21 cellular contexts compared by ENCODE assay signal in genomic region chr1:51230501-51231078, GRCh38. TPM values are rescaled to one million over a fixed set of nuclear protein-coding genes. Genes with fewer than 3 reads are reported as not detected.
DNase-seq lines count a peak whose midpoint lies in the region; ATAC-seq and TF ChIP-seq lines count a peak whose summit lies in the region.
"Had no signal": no experiment of that assay in that cellular context is flagged by ENCODE, and none has a peak within 500 bp of the region (broad histone marks: within the 10 kb centered on the region; RNA-seq: fewer than 3 reads in every experiment).

No MANE protein-coding gene starts in this region.

- H3K4me2 ChIP-seq in mammary epithelial cell (ENCODE audit: insufficient read depth, low read depth, low read length) = no peak overlapping the region

- H3K9me3 Mint-ChIP-seq in MCF 10A (ENCODE audit: unreplicated experiment) = no peaks in the 10 kb centered on the region

- H3K9me3 ChIP-seq in mammary epithelial cell (replicated peaks; ENCODE audit: insufficient read depth, low read length) = no peaks in the 10 kb centered on the region
- H3K9me3 ChIP-seq: MG63, Peyer's patch, SJCRH30 had no signal

- H3K4me1 Mint-ChIP-seq in MCF 10A (ENCODE audit: insufficient read depth, unreplicated experiment) = peaks cover 23% of the 10 kb centered on the region

- H3K9ac ChIP-seq in mammary epithelial cell (ENCODE audit: insufficient read depth, low read length) = no peak overlapping the region

- intact Hi-C loops in mammary epithelial cell (cut with micrococcal nuclease) (no loop called here), MCF 10A (cut with micrococcal nuclease) (loop anchor here (10.0 kb wide), 1 partner anchor 64 kb away; no protein-coding TSS in a partner anchor)

- CTCF ChIA-PET in mammary epithelial cell (lab: Charles Lee; ENCODE audit: low non-redundant PET) (no interaction called here), MCF 10A (lab: Yijun Ruan, JAX) (interaction anchor here (0.6 to 1.4 kb wide), 4 partner anchors 9 to 199 kb away, joined by 3 to 6 read pairs (median 4); no protein-coding TSS in a partner anchor)

- 61% methylated on average over 5 of the region's 5 CpGs for WGBS in mammary epithelial cell (ENCODE audit: low coverage, missing lambda C conversion rate)

- no peak overlapping the region for H3K4me3 Mint-ChIP-seq in MCF 10A (ENCODE audit: unreplicated experiment)

- H3K27me3 Mint-ChIP-seq in MCF 10A (ENCODE audit: insufficient read depth, unreplicated experiment) = no peaks in the 10 kb centered on the region

- H3K79me2 ChIP-seq in mammary epithelial cell (ENCODE audit: insufficient read depth, low read length) = no peaks in the 10 kb centered on the region

- dilution Hi-C loops in mammary epithelial cell (cut with HindIII; ENCODE audit: low sequenced_read_pairs) = no loop called here

- in situ Hi-C loops in mammary epithelial cell (cut with MboI; ENCODE audit: low sequenced_read_pairs in 2 of 2) = no loop called here

- H3K27me3 ChIP-seq in mammary epithelial cell (ENCODE audit: insufficient read depth, low read length) = no peaks in the 10 kb centered on the region
- H3K27me3 ChIP-seq: MG63, Peyer's patch, SJCRH30 had no signal

- H2AFZ ChIP-seq in mammary epithelial cell (ENCODE audit: low read depth, low read length) = no peak overlapping the region

- H3K4me3 ChIP-seq in mammary epithelial cell (replicated peaks in 1 of 3; ENCODE audit: insufficient read depth in 1 of 3, low read depth in 2 of 3, low read length in 3 of 3) (no peak overlapping the region), epithelial cell of esophagus (ENCODE audit: low read length) (no peak overlapping the region)
- H3K4me3 ChIP-seq: MG63, Peyer's patch, SJCRH30 had no signal

- H4K20me1 ChIP-seq in mammary epithelial cell (ENCODE audit: insufficient read depth, low read length) = no peaks in the 10 kb centered on the region

- H3K4me1 ChIP-seq in mammary epithelial cell (ENCODE audit: insufficient read depth, low read length) = peaks cover 12% of the 10 kb centered on the region

- no peaks in the 10 kb centered on the region for H3K36me3 ChIP-seq in mammary epithelial cell (ENCODE audit: insufficient read depth, low read length)
- H3K36me3 ChIP-seq: MG63, Peyer's patch, SJCRH30 had no signal

- no peak overlapping the region for H3K27ac ChIP-seq in mammary epithelial cell (ENCODE audit: insufficient read depth, low read depth, low read length)
- H3K27ac ChIP-seq: C4-2B, Peyer's patch, SJCRH30 had no signal

- DNase-seq in mammary epithelial cell (peak; percentile 25), MCF 10A (ENCODE audit: unreplicated experiment) (no peak), epithelial cell of esophagus (ENCODE audit: low read depth) (peak; percentile 22), kidney tubule cell (ENCODE audit: low spot score) (peak; percentile 68), CD1c-positive myeloid dendritic cell (ENCODE audit: extremely low spot score) (no peak), AML-193 (lab: John Stamatoyannopoulos, UW) (no peak)
- DNase-seq: 8988T; DMS53; GDM1; Kasumi-1; MG63; NCI-H1417; NCI-H1694 treated with DMSO at 0.1 percent for 48 hours; NCI-H2081 treated with DMSO at 0.1 percent for 48 hours; NCI-H510A; NCI-H748 treated with DMSO at 0.1 percent for 48 hours; NK-92 treated with Interleukin-12 subunit alpha and Interleukin-12 subunit beta, amount 100 ng/mL, for 24 hours; Peyer's patch; SJCRH30 had no signal

- no peak overlapping the region for H3K27ac Mint-ChIP-seq in MCF 10A (ENCODE audit: low read depth, unreplicated experiment)

- BruUV-seq in mammary epithelial cell (replicated peaks; lab: Mats Ljungman, UMichigan) (no TSS peak), MCF 10A (replicated peaks; lab: Mats Ljungman, UMichigan) (no TSS peak)

- POLR2A ChIA-PET in MCF 10A (lab: Yijun Ruan, JAX) = no interaction called here

- TF ChIP-seq CTCF in mammary epithelial cell (conservative IDR thresholded peaks at IDR 0.05 in 1 of 2, IDR thresholded peaks at IDR 0.05 in 1 of 2; ENCODE audit: extremely low read depth in 1 of 2, insufficient read depth in 1 of 2, low read depth in 1 of 2, low read length in 2 of 2) = no peak
- TF ChIP-seq CTCF in MCF 10A (IDR thresholded peaks at IDR 0.05; ENCODE audit: unreplicated experiment) = no peak
- TF ChIP-seq CTCF in epithelial cell of esophagus (IDR thresholded peaks at IDR 0.05; ENCODE audit: insufficient read depth, low read depth, low read length, missing control alignments) = no peak

- no peak for ATAC-seq in GM21576 (IDR thresholded peaks at IDR 0.05; ENCODE audit: unreplicated experiment)

- peaks cover 5% of the 10 kb centered on the region for H3K36me3 Mint-ChIP-seq in MCF 10A (ENCODE audit: insufficient read depth, unreplicated experiment)

RNA-seq across cellular contexts. Expression of gene RNF11, which starts 5.5 kb away (rescaled TPM):
- total RNA-seq in mammary epithelial cell (10 to 100 TPM; 82.7 to 92.0 TPM), MCF 10A (2022) (73.1 and 86.0 TPM in 2 replicates)
- polyA plus RNA-seq in mammary epithelial cell = 79.5 TPM
- polyA minus RNA-seq in mammary epithelial cell = 187 TPM

Comparison
In these comparisons a context has a peak if more than half of its experiments do, and no peak if none do; other contexts are left out.
1. DNase-seq: peak in mammary epithelial cell (single experiment), epithelial cell of esophagus (single experiment) and kidney tubule cell (single experiment); none in MCF 10A (single experiment), CD1c-positive myeloid dendritic cell (single experiment) and AML-193 (0 of 2).